ENCODE assay signal across 1 cellular context in the genomic region with DNA sequence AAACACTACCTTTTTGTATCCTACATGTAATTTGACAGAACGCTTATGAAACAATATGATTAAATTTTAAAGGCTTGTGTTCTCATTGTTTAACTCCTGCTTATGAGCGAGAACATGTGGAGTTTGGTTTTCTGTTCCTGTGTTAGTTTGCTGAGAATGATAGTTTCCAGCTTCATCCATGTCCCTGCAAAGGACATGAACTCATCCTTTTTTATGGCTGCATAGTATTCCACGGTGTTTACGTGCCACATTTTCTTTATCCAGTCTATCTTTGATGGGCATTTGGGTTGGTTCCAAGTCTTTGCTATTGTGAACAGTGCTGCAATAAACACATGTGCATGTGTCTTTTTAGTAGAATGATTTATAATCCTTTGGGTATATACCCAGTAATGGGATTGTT. TPM values are rescaled to one million over a fixed set of nuclear protein-coding genes. Genes with fewer than 3 reads are reported as not detected.
"Had no signal": no experiment of that assay in that cellular context is flagged by ENCODE, and none has a peak within 500 bp of the region (broad histone marks: within the 10 kb centered on the region; RNA-seq: fewer than 3 reads in every experiment).

No MANE protein-coding gene starts in this region.

RNA-seq across cellular contexts. Expression of gene CPED1, which starts 16.5 kb away (rescaled TPM):
- polyA plus RNA-seq: naive thymus-derived CD4-positive, alpha-beta T cell had no signal
